Comparison of ENCODE assay signal across 19 cellular contexts in the genomic region with DNA sequence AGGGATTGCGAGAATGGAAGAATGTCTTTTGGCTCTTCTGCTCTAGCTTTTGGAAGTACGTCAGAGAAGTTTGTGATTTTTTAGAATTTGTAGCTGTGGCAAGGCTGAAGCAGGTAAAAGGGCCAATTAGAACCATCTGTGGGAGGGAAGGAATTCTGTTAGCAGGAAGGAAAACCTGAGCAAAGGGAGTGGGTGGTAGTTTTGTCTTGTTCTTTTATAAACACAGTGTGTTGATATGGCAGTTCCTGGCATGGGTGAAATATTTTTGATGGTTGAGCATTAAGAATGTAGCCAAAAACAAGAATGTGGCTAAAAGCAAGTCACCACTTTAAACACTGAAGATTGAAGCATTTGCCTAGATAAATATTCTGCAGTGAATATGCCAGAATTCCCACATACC. TPM values are rescaled to one million over a fixed set of nuclear protein-coding genes. Genes with fewer than 3 reads are reported as not detected.
DNase-seq lines count a peak whose midpoint lies in the region; ATAC-seq and TF ChIP-seq lines count a peak whose summit lies in the region.
"Had no signal": no experiment of that assay in that cellular context is flagged by ENCODE, and none has a peak within 500 bp of the region (broad histone marks: within the 10 kb centered on the region; RNA-seq: fewer than 3 reads in every experiment).

No MANE protein-coding gene starts in this region.

- no peak overlapping the region for H3K4me2 ChIP-seq in GM23248 (ENCODE audit: unreplicated experiment)

- H3F3A ChIP-seq in GM23248 (ENCODE audit: insufficient read depth): no peaks in the 10 kb centered on the region

- H3K4me3 ChIP-seq in GM23248: no peak overlapping the region
- H3K4me3 ChIP-seq in skeletal muscle tissue (ENCODE audit: low read length in 3 of 3): no peak overlapping the region
- H3K4me3 ChIP-seq: lung had no signal

- WGBS in GM23248 (ENCODE audit: low coverage in 1 of 2, low lambda C conversion rate in 2 of 2, missing lambda C conversion rate in 2 of 2), 2 experiments: 85 to 87% methylated on average over 2 of the region's 2 CpGs

- H3K27me3 ChIP-seq in GM23248 (replicated peaks; ENCODE audit: insufficient read depth): no peaks in the 10 kb centered on the region
- H3K27me3 ChIP-seq in skeletal muscle tissue (ENCODE audit: control insufficient read depth in 3 of 3, insufficient read depth in 3 of 3, low read length in 3 of 3): no peaks in the 10 kb centered on the region

- H3K27ac ChIP-seq in GM23248: no peak overlapping the region
- peak overlapping the region; percentile 4 for H3K27ac ChIP-seq in skeletal muscle tissue (ENCODE audit: low read depth, low read length)

- H3K9me3 ChIP-seq in GM23248 (ENCODE audit: low read depth) (no peaks in the 10 kb centered on the region), skeletal muscle tissue (ENCODE audit: control insufficient read depth in 3 of 3, low read length in 3 of 3) (no peaks in the 10 kb centered on the region)

- peaks cover 26% of the 10 kb centered on the region for H3K79me2 ChIP-seq in GM23248 (ENCODE audit: insufficient read depth)

- ATAC-seq in GM18907 (IDR thresholded peaks at IDR 0.05; ENCODE audit: unreplicated experiment): no peak
- ATAC-seq: activated T-helper 17 cell treated with anti-CD3 and anti-CD28 coated beads, Interleukin-2, amount 50 U/mL, for 72 hours; naive thymus-derived CD4-positive, alpha-beta T cell had no signal

- no peak for TF ChIP-seq CTCF in GM10266 (IDR thresholded peaks at IDR 0.05; ENCODE audit: control insufficient read depth, insufficient read depth, low read depth, missing control alignments)

- peak; percentile 9 for DNase-seq in GM23248
- peak; percentile 21 for DNase-seq in amniotic epithelial cell (ENCODE audit: low read depth)
- DNase-seq in kidney glomerular epithelial cell (lab: John Stamatoyannopoulos, UW): peak; percentile 19
- no peak for DNase-seq in GM10266 (ENCODE audit: extremely low spot score)
- no peak for DNase-seq in C1 segment of cervical spinal cord (lab: John Stamatoyannopoulos, UW)
- no peak for DNase-seq in GM19238 (ENCODE audit: insufficient read length, low spot score)
- DNase-seq: activated CD4-positive, CD25-positive, alpha-beta regulatory T cell; GF-D8; Karpas-422; naive thymus-derived CD4-positive, alpha-beta T cell; NCI-H1105; NCI-H526 treated with DMSO at 0.1 percent for 48 hours; OCI-M1; SIG-M5; stimulated activated CD4-positive, alpha-beta T cell treated with anti-CD3 and anti-CD28 coated beads, Interleukin-1b, Interleukin-23, amount 100 ng/mL, for 48 hours had no signal

- H3K4me1 ChIP-seq in GM23248 (ENCODE audit: insufficient read depth): 0 out of 2 replicates have a peak, but pooled peaks cover 8% of the 10 kb centered on the region
- H3K4me1 ChIP-seq in skeletal muscle tissue (ENCODE audit: control insufficient read depth in 3 of 3, insufficient read depth in 3 of 3, low read length in 3 of 3): peaks cover 18 to 24% (median 21%) of the 10 kb centered on the region in 3 donors

- H4K20me1 ChIP-seq in GM23248 (ENCODE audit: insufficient read depth): no peaks in the 10 kb centered on the region

- no peak overlapping the region for H2AFZ ChIP-seq in GM23248

- H3K36me3 ChIP-seq in GM23248 (ENCODE audit: low read depth): no peaks in the 10 kb centered on the region
- H3K36me3 ChIP-seq in skeletal muscle tissue (ENCODE audit: control insufficient read depth in 3 of 3, insufficient read depth in 3 of 3, low read length in 3 of 3): peaks cover 2 to 5% (median 4%) of the 10 kb centered on the region in 3 donors

- H3K9ac ChIP-seq in GM23248: no peak overlapping the region
- peak overlapping the region in 2 of 3 donors; percentile 1 to 28 for H3K9ac ChIP-seq in skeletal muscle tissue (ENCODE audit: low read depth in 1 of 3, low read length in 3 of 3)

- in situ Hi-C loops in GM23248 (cut with MboI): no loop called here

- no peaks in the 10 kb centered on the region for H3K9me2 ChIP-seq in GM23248 (ENCODE audit: insufficient read depth)

RNA-seq across cellular contexts. Expression of a gene that starts 23.8 kb away (rescaled TPM):
- total RNA-seq in GM23248 (2014; rRNA removed; shearing (Covaris generic)): 81.8 and 90.2 TPM in 2 replicates
- polyA plus RNA-seq in GM23248 (2016; fragmentation: Nextera tagmentation; extraction: Ambion mirVana): 42.4 and 43.0 TPM in 2 replicates
- total RNA-seq in skeletal muscle tissue: 77.2 TPM

Comparison
In these comparisons a context has a peak if more than half of its experiments do, and no peak if none do; other contexts are left out.
1. DNase-seq: peak in GM23248 (single experiment), amniotic epithelial cell (single experiment) and kidney glomerular epithelial cell (single experiment); none in GM10266 (single experiment), C1 segment of cervical spinal cord (0 of 14) and GM19238 (single experiment).